Comparison of ENCODE assay signal across 1 cellular context in genomic region chr16:77807-78443, GRCh38.
TF ChIP-seq lines count a peak whose summit lies in the region.

Gene MPG, plus strand, starts transcription at chr16:78225. Its CDS starts 85 bp downstream, at chr16:78310.

TF ChIP-seq in HEK293, 187 proteins besides CTCF, POLR2A, EP300 and RAD21 (continued from another document):
- peak; percentile 39; the same call in 1 of the 2 replicates for TF ChIP-seq ZNF692 (tag by site-specific recombination; IDR thresholded peaks at IDR 0.05)
- no peak for TF ChIP-seq ZNF433 (tag by site-specific recombination; IDR thresholded peaks at IDR 0.05; ENCODE audit: low read depth)
